15 cellular contexts compared by ENCODE assay signal in genomic region chr19:33388817-33389573, GRCh38. TPM values are rescaled to one million over a fixed set of nuclear protein-coding genes. Genes with fewer than 3 reads are reported as not detected.
A peak's percentile ranks its signal among the peaks of the same experiment; 100 is the strongest.
DNase-seq lines count a peak whose midpoint lies in the region; ATAC-seq, FAIRE-seq and TF ChIP-seq lines count a peak whose summit lies in the region.
"Had no signal": no experiment of that assay in that cellular context is flagged by ENCODE, and none has a peak within 500 bp of the region (broad histone marks: within the 10 kb centered on the region; RNA-seq: fewer than 3 reads in every experiment).

No MANE protein-coding gene starts in this region.

- WGBS in stomach, 5 donors = 75 to 88% (median 84%) methylated on average over 17 to 30 of the region's 30 CpGs

- H3K27ac Mint-ChIP-seq in stimulated activated naive B cell treated with anti-CD40 and anti-IgM and Interleukin-4, amounts not matched to agents 10 μg/mL and 1 μg/mL and 100 μg/mL, for 72 hours = no peak overlapping the region
- H3K27ac Mint-ChIP-seq: activated CD8-positive, alpha-beta memory T cell treated with anti-CD3 and anti-CD28 coated beads, Interleukin-2, amount 10 ng/mL, durations not matched to agents 7 days and 5 days; CD4-positive, CD25-positive, alpha-beta regulatory T cell had no signal

- peak; percentile 12 for DNase-seq in GM12891 (ENCODE audit: insufficient read length, low spot score)
- DNase-seq in coronary artery (ENCODE audit: low spot score) = peak; percentile 69
- DNase-seq in left lobe of liver (ENCODE audit: low spot score) = peak; percentile 64
- no peak for DNase-seq in stomach
- no peak for DNase-seq in SJCRH30
- no peak for DNase-seq in SHP77 (lab: John Stamatoyannopoulos, UW)
- no peak for DNase-seq in iPS-NIHi7 (ENCODE audit: extremely low spot score)
- no peak for DNase-seq in stimulated activated naive B cell treated with anti-CD40 and anti-IgM and Interleukin-4, amounts not matched to agents 10 μg/mL and 1 μg/mL and 100 μg/mL, for 72 hours
- DNase-seq: activated CD8-positive, alpha-beta memory T cell treated with anti-CD3 and anti-CD28 coated beads, Interleukin-2, amount 10 ng/mL, durations not matched to agents 7 days and 5 days; CD4-positive, CD25-positive, alpha-beta regulatory T cell; foreskin melanocyte; NCI-H774; SIG-M5; stimulated activated CD4-positive, alpha-beta T cell treated with anti-CD3 and anti-CD28 coated beads, Interleukin-2, amount 100 ng/mL, for 24 hours had no signal

- H3K27me3 ChIP-seq in stomach (no peaks in the 10 kb centered on the region), SJCRH30 (no peaks in the 10 kb centered on the region)
- H3K27me3 ChIP-seq: adrenal gland had no signal

- peaks cover 36 to 64% (median 62%) of the 10 kb centered on the region in 4 donors for H3K4me1 ChIP-seq in stomach
- H3K4me1 ChIP-seq in SJCRH30 = peaks cover 30% of the 10 kb centered on the region

- peaks cover 2 to 3% of the 10 kb centered on the region in 2 donors for H3K4me1 Mint-ChIP-seq in stimulated activated naive B cell treated with anti-CD40 and anti-IgM and Interleukin-4, amounts not matched to agents 10 μg/mL and 1 μg/mL and 100 μg/mL, for 72 hours
- H3K4me1 Mint-ChIP-seq: activated CD8-positive, alpha-beta memory T cell treated with anti-CD3 and anti-CD28 coated beads, Interleukin-2, amount 10 ng/mL, durations not matched to agents 7 days and 5 days had no signal

- H3K9me3 Mint-ChIP-seq in stimulated activated naive B cell treated with anti-CD40 and anti-IgM and Interleukin-4, amounts not matched to agents 10 μg/mL and 1 μg/mL and 100 μg/mL, for 72 hours = no peaks in the 10 kb centered on the region
- H3K9me3 Mint-ChIP-seq: CD4-positive, CD25-positive, alpha-beta regulatory T cell had no signal

- H3K4me3 Mint-ChIP-seq in stimulated activated naive B cell treated with anti-CD40 and anti-IgM and Interleukin-4, amounts not matched to agents 10 μg/mL and 1 μg/mL and 100 μg/mL, for 72 hours = no peak overlapping the region
- H3K4me3 Mint-ChIP-seq: activated CD8-positive, alpha-beta memory T cell treated with anti-CD3 and anti-CD28 coated beads, Interleukin-2, amount 10 ng/mL, durations not matched to agents 7 days and 5 days; CD4-positive, CD25-positive, alpha-beta regulatory T cell had no signal

- H3K27me3 Mint-ChIP-seq in stimulated activated naive B cell treated with anti-CD40 and anti-IgM and Interleukin-4, amounts not matched to agents 10 μg/mL and 1 μg/mL and 100 μg/mL, for 72 hours = no peaks in the 10 kb centered on the region
- H3K27me3 Mint-ChIP-seq: activated CD8-positive, alpha-beta memory T cell treated with anti-CD3 and anti-CD28 coated beads, Interleukin-2, amount 10 ng/mL, durations not matched to agents 7 days and 5 days; CD4-positive, CD25-positive, alpha-beta regulatory T cell had no signal

- ATAC-seq in left lobe of liver = peak; percentile 5
- no peak for ATAC-seq in stimulated activated naive B cell treated with anti-CD40 and anti-IgM and Interleukin-4, amounts not matched to agents 10 μg/mL and 1 μg/mL and 100 μg/mL, for 72 hours (replicated peaks)
- ATAC-seq: activated CD8-positive, alpha-beta memory T cell treated with anti-CD3 and anti-CD28 coated beads, Interleukin-2, amount 10 ng/mL, durations not matched to agents 7 days and 5 days had no signal

- intact Hi-C loops in stomach (cut with DNase I; ENCODE audit: low total_unique reads) = no loop called here

- H3K36me3 Mint-ChIP-seq in stimulated activated naive B cell treated with anti-CD40 and anti-IgM and Interleukin-4, amounts not matched to agents 10 μg/mL and 1 μg/mL and 100 μg/mL, for 72 hours = peaks cover 9 to 21% of the 10 kb centered on the region in 2 donors
- H3K36me3 Mint-ChIP-seq: activated CD8-positive, alpha-beta memory T cell treated with anti-CD3 and anti-CD28 coated beads, Interleukin-2, amount 10 ng/mL, durations not matched to agents 7 days and 5 days had no signal

- no peak for TF ChIP-seq POLR2A in GM12891 (IDR thresholded peaks at IDR 0.05; ENCODE audit: low read depth, low read length)
- TF ChIP-seq POLR2A in stomach (IDR thresholded peaks at IDR 0.05) = no peak

- FAIRE-seq in GM12891 (lab: Jason Lieb, UNC) = no peak

- TF ChIP-seq EP300 in stomach (IDR thresholded peaks at IDR 0.05) = no peak

- H3K27ac ChIP-seq in coronary artery (peak overlapping the region; percentile 3 to 78), stomach (peak overlapping the region in 4 of 5 donors; percentile 35 to 73 (median 51)), SJCRH30 (no peak overlapping the region)

- H3K9me3 ChIP-seq in stomach (no peaks in the 10 kb centered on the region), SJCRH30 (replicated peaks) (no peaks in the 10 kb centered on the region)
- H3K9me3 ChIP-seq: adrenal gland had no signal

- TF ChIP-seq CTCF in coronary artery (IDR thresholded peaks at IDR 0.05) = no peak
- no peak for TF ChIP-seq CTCF in stomach (IDR thresholded peaks at IDR 0.05)

- peaks cover 9 to 38% (median 26%) of the 10 kb centered on the region in 4 donors for H3K36me3 ChIP-seq in stomach
- no peaks in the 10 kb centered on the region; the same call in 1 of the 2 replicates for H3K36me3 ChIP-seq in SJCRH30

- H3K4me3 ChIP-seq in coronary artery (no peak overlapping the region), stomach (no peak overlapping the region), SJCRH30 (no peak overlapping the region)
- H3K4me3 ChIP-seq: adrenal gland had no signal

TF ChIP-seq in GM12891, 5 proteins besides CTCF, POLR2A, EP300 and RAD21:
- TF ChIP-seq POLR2AphosphoS5 (IDR thresholded peaks at IDR 0.05; ENCODE audit: low read depth, low read length) (no peak), SPI1 (IDR thresholded peaks at IDR 0.05; ENCODE audit: low read depth, low read length) (no peak), PAX5 (IDR thresholded peaks at IDR 0.05; ENCODE audit: insufficient read depth, low read length, severe bottlenecking) (no peak), POU2F2 (IDR thresholded peaks at IDR 0.05; ENCODE audit: low read depth, low read length) (no peak), TAF1 (IDR thresholded peaks at IDR 0.05; ENCODE audit: low read depth, low read length) (no peak)

RNA-seq across cellular contexts. Expression of gene CEBPG, which starts 15.5 kb away (rescaled TPM):
- 9.6 TPM for polyA plus RNA-seq in GM12891 (2012; ENCODE audit: low read depth, missing spikeins)
- 15.5 TPM for total RNA-seq in left lobe of liver
- 10 to 100 TPM in 4 of 5 donors, 1 to 10 TPM in 1; 4.7 to 40.9 (median 19.4) TPM for total RNA-seq in stomach
- polyA plus RNA-seq in stomach = 10 to 100 TPM; 13.8 to 29.9 (median 16.5) TPM
- total RNA-seq in SJCRH30 (2014; rRNA removed; shearing (Covaris generic)) = 30.0 and 36.6 TPM in 2 replicates

Comparison
In these comparisons a context has a peak if more than half of its experiments do, and no peak if none do; other contexts are left out.
1. DNase-seq: peak in GM12891 (single experiment), coronary artery (single experiment) and left lobe of liver (single experiment); none in stomach (single experiment), SJCRH30 (0 of 2), SHP77 (0 of 2), iPS-NIHi7 (single experiment) and stimulated activated naive B cell treated with anti-CD40 and anti-IgM and Interleukin-4, amounts not matched to agents 10 μg/mL and 1 μg/mL and 100 μg/mL, for 72 hours (single experiment).